ENCODE assay signal across 7 cellular contexts in genomic region chr17:78144146-78144719, GRCh38. TPM values are rescaled to one million over a fixed set of nuclear protein-coding genes. Genes with fewer than 3 reads are reported as not detected.
DNase-seq lines count a peak whose midpoint lies in the region; ATAC-seq, FAIRE-seq and TF ChIP-seq lines count a peak whose summit lies in the region.

No MANE protein-coding gene starts in this region.

- intact Hi-C loops in OCI-LY7 (cut with micrococcal nuclease; ENCODE audit: unreplicated experiment): no loop called here

- no peaks in the 10 kb centered on the region for H3K27me3 Mint-ChIP-seq in naive thymus-derived CD8-positive, alpha-beta T cell

- peak overlapping the region in 8 of 10 donors; percentile 3 to 85 (median 70) for H3K27ac Mint-ChIP-seq in naive thymus-derived CD8-positive, alpha-beta T cell

- peaks cover 0 to 22% (median 8%) of the 10 kb centered on the region in 3 donors for H3K36me3 Mint-ChIP-seq in naive thymus-derived CD8-positive, alpha-beta T cell

- no peaks in the 10 kb centered on the region for H3K9me3 ChIP-seq in OCI-LY7 (ENCODE audit: low read length)

- DNase-seq in GM18507 (ENCODE audit: extremely low spot score, insufficient read length, low read depth) (no peak), OCI-LY7 (ENCODE audit: low spot score) (no peak), dedifferentiated amniotic fluid mesenchymal stem cell (ENCODE audit: extremely low spot score) (no peak), NCI-H526 treated with DMSO at 0.1 percent for 48 hours (lab: John Stamatoyannopoulos, UW) (no peak)
- DNase-seq in naive thymus-derived CD8-positive, alpha-beta T cell: no peak

- ATAC-seq in naive thymus-derived CD8-positive, alpha-beta T cell: no peak
- ATAC-seq in HG03442 (IDR thresholded peaks at IDR 0.05; ENCODE audit: unreplicated experiment): no peak

- no peak overlapping the region for H3K4me3 ChIP-seq in OCI-LY7 (ENCODE audit: low read depth, low read length, poor library complexity, severe bottlenecking)

- TF ChIP-seq CTCF in OCI-LY7 (conservative IDR thresholded peaks at IDR 0.05; ENCODE audit: low read length): 0 out of 2 replicates have a peak, but pooled peaks have one; percentile 17

- no peaks in the 10 kb centered on the region for H3K9me2 ChIP-seq in OCI-LY7 (ENCODE audit: insufficient read depth, low read length)

- H3K79me2 ChIP-seq in OCI-LY7 (ENCODE audit: insufficient read depth, low read depth, low read length): no peaks in the 10 kb centered on the region

- H3K9me3 Mint-ChIP-seq in naive thymus-derived CD8-positive, alpha-beta T cell: peaks cover 0 to 2% (median 0%) of the 10 kb centered on the region in 9 donors

- no TSS peak for BruUV-seq in OCI-LY7 (replicated peaks; lab: Mats Ljungman, UMichigan)

- POLR2A ChIA-PET in OCI-LY7 (lab: Charles Lee): interaction anchor here (0.8 to 1.0 kb wide), 2 partner anchors 9 kb away, joined by 3 read pairs; no protein-coding TSS in a partner anchor
- POLR2A ChIA-PET in naive thymus-derived CD8-positive, alpha-beta T cell (lab: Charles Lee): interaction anchor here (1.0 to 30.2 kb wide), 6 partner anchors 8 to 35 kb away, joined by 3 to 1112 read pairs (median 10); partner anchors contain the start of genes TMC6 and TMC8

- no peak overlapping the region for H2AFZ ChIP-seq in OCI-LY7 (ENCODE audit: low read length)

- H3K36me3 ChIP-seq in OCI-LY7 (ENCODE audit: insufficient read depth, low read length): peaks cover 13% of the 10 kb centered on the region

- H3K4me1 ChIP-seq in OCI-LY7 (ENCODE audit: insufficient read depth, low read length, poor library complexity, severe bottlenecking): peaks cover 40% of the 10 kb centered on the region

- FAIRE-seq in GM18507 (lab: Jason Lieb, UNC) (peak; percentile 65), endometrium (lab: Jason Lieb, UNC) (peak; percentile 72)

- H3K4me3 Mint-ChIP-seq in naive thymus-derived CD8-positive, alpha-beta T cell: no peak overlapping the region

- peaks cover 22 to 70% (median 59%) of the 10 kb centered on the region in 4 donors for H3K4me1 Mint-ChIP-seq in naive thymus-derived CD8-positive, alpha-beta T cell

- CTCF ChIA-PET in OCI-LY7 (lab: Charles Lee; ENCODE audit: unreplicated experiment): no interaction called here

- no peak overlapping the region for H3K4me2 ChIP-seq in OCI-LY7 (ENCODE audit: low read length)

- no peaks in the 10 kb centered on the region for H4K20me1 ChIP-seq in OCI-LY7 (ENCODE audit: insufficient read depth, low read length)

- H3K27ac ChIP-seq in OCI-LY7 (ENCODE audit: low read depth, low read length, poor library complexity, severe bottlenecking): no peak overlapping the region

RNA-seq across cellular contexts. Expression of gene C17orf99, which starts 2.0 kb away (rescaled TPM):
- total RNA-seq in OCI-LY7 (2014; rRNA removed; shearing (Covaris generic)): not detected in 2 replicates
- total RNA-seq in OCI-LY7 (2022): 1.1 TPM in 2 replicates
- under 1 TPM in 1 of 2 experiments, not detected in 1; 0.60 TPM for total RNA-seq in naive thymus-derived CD8-positive, alpha-beta T cell
- not detected for polyA plus RNA-seq in naive thymus-derived CD8-positive, alpha-beta T cell

RNA-seq across cellular contexts. Expression of gene TMC8, which starts 13.7 kb away (rescaled TPM):
- total RNA-seq in OCI-LY7 (2014; rRNA removed; shearing (Covaris generic)): 54.6 and 83.8 TPM in 2 replicates
- 219 and 236 TPM in 2 replicates for total RNA-seq in OCI-LY7 (2022)
- 100 to 1,000 TPM; 367 to 370 TPM for total RNA-seq in naive thymus-derived CD8-positive, alpha-beta T cell
- 100 to 1,000 TPM in 1 of 3 donors, 10 to 100 TPM in 2; 62.5 to 141 (median 72.9) TPM for polyA plus RNA-seq in naive thymus-derived CD8-positive, alpha-beta T cell

RNA-seq across cellular contexts. Expression of gene TMC6, which starts 15.7 kb away (rescaled TPM):
- total RNA-seq in OCI-LY7 (2014; rRNA removed; shearing (Covaris generic)): 94.0 and 124 TPM in 2 replicates
- total RNA-seq in OCI-LY7 (2022): 234 and 258 TPM in 2 replicates
- 100 to 1,000 TPM; 809 to 819 TPM for total RNA-seq in naive thymus-derived CD8-positive, alpha-beta T cell
- polyA plus RNA-seq in naive thymus-derived CD8-positive, alpha-beta T cell: 100 to 1,000 TPM; 186 to 253 (median 209) TPM

RNA-seq across cellular contexts. Expression of gene SYNGR2, which starts 24.1 kb away (rescaled TPM):
- total RNA-seq in OCI-LY7 (2014; rRNA removed; shearing (Covaris generic)): 21.3 and 35.4 TPM in 2 replicates
- total RNA-seq in OCI-LY7 (2022): 44.9 and 45.5 TPM in 2 replicates
- total RNA-seq in naive thymus-derived CD8-positive, alpha-beta T cell: 10 to 100 TPM; 58.1 to 66.6 TPM
- 100 to 1,000 TPM in 1 of 3 donors, 10 to 100 TPM in 2; 88.4 to 108 (median 92.1) TPM for polyA plus RNA-seq in naive thymus-derived CD8-positive, alpha-beta T cell

RNA-seq across cellular contexts. Expression of gene TK1, which starts 42.6 kb away (rescaled TPM):
- 108 and 118 TPM in 2 replicates for total RNA-seq in OCI-LY7 (2014; rRNA removed; shearing (Covaris generic))
- total RNA-seq in OCI-LY7 (2022): 149 TPM in 2 replicates
- total RNA-seq in naive thymus-derived CD8-positive, alpha-beta T cell: not detected
- polyA plus RNA-seq in naive thymus-derived CD8-positive, alpha-beta T cell: 1 to 10 TPM in 1 of 3 donors, under 1 TPM in 1, not detected in 1; 0.18 to 1.1 TPM
